Comparison of ENCODE assay signal across 8 cellular contexts in genomic region chr7:73715648-73716317, GRCh38. TPM values are rescaled to one million over a fixed set of nuclear protein-coding genes. Genes with fewer than 3 reads are reported as not detected.
DNase-seq lines count a peak whose midpoint lies in the region; ATAC-seq and TF ChIP-seq lines count a peak whose summit lies in the region.

No MANE protein-coding gene starts in this region.

- in situ Hi-C loops in astrocyte of the spinal cord (cut with HindIII; ENCODE audit: low sequenced_read_pairs) = no loop called here

- no peak overlapping the region for H2BK120ac ChIP-seq in neuronal stem cell (ENCODE audit: low read depth, low read length)

- H3K79me1 ChIP-seq in neuronal stem cell (ENCODE audit: low read depth, low read length) = peaks cover 10% of the 10 kb centered on the region

- H3K9me2 ChIP-seq in OCI-LY7 (ENCODE audit: insufficient read depth, low read length) = no peaks in the 10 kb centered on the region

- H3K36me3 ChIP-seq in OCI-LY7 (ENCODE audit: insufficient read depth, low read length) (no peaks in the 10 kb centered on the region), neuronal stem cell (replicated peaks in 1 of 2; ENCODE audit: control insufficient read depth in 2 of 2, insufficient read depth in 2 of 2, low read length in 2 of 2) (no peaks in the 10 kb centered on the region)

- TF ChIP-seq CTCF in HFF-Myc (IDR thresholded peaks at IDR 0.05; ENCODE audit: low read depth, low read length, missing control alignments) (no peak), OCI-LY7 (conservative IDR thresholded peaks at IDR 0.05; ENCODE audit: low read length) (no peak), astrocyte of the spinal cord (IDR thresholded peaks at IDR 0.05; ENCODE audit: low read depth, low read length) (no peak)

- no TSS peak for BruUV-seq in OCI-LY7 (replicated peaks; lab: Mats Ljungman, UMichigan)

- CTCF ChIA-PET in OCI-LY7 (lab: Charles Lee; ENCODE audit: unreplicated experiment) = no interaction called here

- no peak overlapping the region for H3K9ac ChIP-seq in neuronal stem cell (ENCODE audit: low read depth, low read length, poor library complexity)

- no peaks in the 10 kb centered on the region for H3K9me3 ChIP-seq in OCI-LY7 (ENCODE audit: low read length)
- H3K9me3 ChIP-seq in neuronal stem cell (replicated peaks in 1 of 2; ENCODE audit: control insufficient read depth in 2 of 2, insufficient read depth in 1 of 2, low read depth in 1 of 2, low read length in 2 of 2) = no peaks in the 10 kb centered on the region

- no peak overlapping the region for H4K91ac ChIP-seq in neuronal stem cell (ENCODE audit: low read depth, low read length, poor library complexity)

- no peak overlapping the region for H2AK5ac ChIP-seq in neuronal stem cell (ENCODE audit: low read depth, low read length)

- POLR2A ChIA-PET in OCI-LY7 (lab: Charles Lee) = no interaction called here

- no peak overlapping the region for H3K4ac ChIP-seq in neuronal stem cell (ENCODE audit: low read length)

- H3K23ac ChIP-seq in neuronal stem cell (ENCODE audit: low read depth, low read length, poor library complexity) = peak overlapping the region; percentile 45

- peaks cover 0 to 17% (median 8%) of the 10 kb centered on the region in 3 experiments for H3K27me3 ChIP-seq in neuronal stem cell (ENCODE audit: control insufficient read depth in 3 of 3, insufficient read depth in 3 of 3, low read depth in 1 of 3, low read length in 3 of 3)

- H4K20me1 ChIP-seq in OCI-LY7 (ENCODE audit: insufficient read depth, low read length) = no peaks in the 10 kb centered on the region

- intact Hi-C loops in OCI-LY7 (cut with micrococcal nuclease; ENCODE audit: unreplicated experiment) (no loop called here), Right ventricle myocardium superior (cut with DNase I) (no loop called here)

- DNase-seq in AG08396 (ENCODE audit: low spot score) (peak; percentile 91), HFF-Myc (ENCODE audit: extremely low read depth, low read depth) (peak; percentile 74), OCI-LY7 (ENCODE audit: low spot score) (peak; percentile 54), astrocyte of the spinal cord (ENCODE audit: low read depth, low spot score) (peak; percentile 95), neuronal stem cell (ENCODE audit: low spot score) (no peak), Right ventricle myocardium superior (no peak)
- DNase-seq in effector CD4-positive, alpha-beta T cell = no peak

- peaks cover 28% of the 10 kb centered on the region for H3K4me1 ChIP-seq in OCI-LY7 (ENCODE audit: insufficient read depth, low read length, poor library complexity, severe bottlenecking)
- H3K4me1 ChIP-seq in neuronal stem cell (ENCODE audit: control insufficient read depth in 2 of 2, insufficient read depth in 1 of 2, low read depth in 1 of 2, low read length in 2 of 2) = peaks cover 3 to 4% of the 10 kb centered on the region in 2 donors

- H3K27ac ChIP-seq in OCI-LY7 (ENCODE audit: low read depth, low read length, poor library complexity, severe bottlenecking) (no peak overlapping the region), neuronal stem cell (replicated peaks; ENCODE audit: low read length) (no peak overlapping the region)

- H3K79me2 ChIP-seq in OCI-LY7 (ENCODE audit: insufficient read depth, low read depth, low read length) = no peaks in the 10 kb centered on the region

- no CpG with 5 or more reads among the region's 16 CpGs for WGBS in neuronal stem cell (ENCODE audit: extremely low coverage in 2 of 2, insufficient read length in 2 of 2, insufficient replicate concordance in 1 of 2), 2 donors

- no peak overlapping the region for H2BK12ac ChIP-seq in neuronal stem cell (ENCODE audit: low read length)

- ATAC-seq in GM21360 (IDR thresholded peaks at IDR 0.05; ENCODE audit: unreplicated experiment) (no peak), Right ventricle myocardium superior (ENCODE audit: poor library complexity) (no peak)

- no peak overlapping the region for H2BK5ac ChIP-seq in neuronal stem cell (ENCODE audit: low read length)

- H3K4me2 ChIP-seq in OCI-LY7 (ENCODE audit: low read length) = peak overlapping the region; percentile 9; the same call in 1 of the 2 replicates
- no peak overlapping the region for H3K4me2 ChIP-seq in neuronal stem cell (ENCODE audit: insufficient read depth, low read length, poor library complexity, severe bottlenecking)

- H3K18ac ChIP-seq in neuronal stem cell (ENCODE audit: low read length) = no peak overlapping the region

- no peak overlapping the region for H4K8ac ChIP-seq in neuronal stem cell (ENCODE audit: low read depth, low read length)

- H2AFZ ChIP-seq in OCI-LY7 (ENCODE audit: low read length) = no peak overlapping the region
- H2AFZ ChIP-seq in neuronal stem cell (ENCODE audit: low read length) = no peak overlapping the region

- H3K4me3 ChIP-seq in HFF-Myc (replicated peaks; ENCODE audit: low read depth, low read length) = no peak overlapping the region
- H3K4me3 ChIP-seq in OCI-LY7 (ENCODE audit: low read depth, low read length, poor library complexity, severe bottlenecking) = no peak overlapping the region
- H3K4me3 ChIP-seq in astrocyte of the spinal cord (ENCODE audit: low read depth, low read length) = no peak overlapping the region
- no peak overlapping the region for H3K4me3 ChIP-seq in neuronal stem cell (ENCODE audit: low read length in 2 of 2)

- no peak overlapping the region for H2BK15ac ChIP-seq in neuronal stem cell (ENCODE audit: low read length)

- H3K14ac ChIP-seq in neuronal stem cell (ENCODE audit: low read length) = no peak overlapping the region

RNA-seq across cellular contexts. Expression of gene STX1A, which starts 3.7 kb away (rescaled TPM):
- total RNA-seq in OCI-LY7 (2014; rRNA removed; shearing (Covaris generic)) = 5.3 and 11.3 TPM in 2 replicates
- 5.7 TPM in 2 replicates for total RNA-seq in OCI-LY7 (2022)
- 20.3 TPM for polyA plus RNA-seq in neuronal stem cell (2013, experiment 1 of 2)
- polyA plus RNA-seq in neuronal stem cell (2013, experiment 2 of 2) = 17.6 TPM
- total RNA-seq in Right ventricle myocardium superior = 1.7 TPM

RNA-seq across cellular contexts. Expression of gene ABHD11, which starts 22.8 kb away (rescaled TPM):
- total RNA-seq in OCI-LY7 (2014; rRNA removed; shearing (Covaris generic)) = 25.8 and 27.4 TPM in 2 replicates
- total RNA-seq in OCI-LY7 (2022) (27.5 and 30.5 TPM in 2 replicates), Right ventricle myocardium superior (18.6 TPM)
- 17.1 TPM for polyA plus RNA-seq in neuronal stem cell (2013, experiment 1 of 2)
- 16.7 TPM for polyA plus RNA-seq in neuronal stem cell (2013, experiment 2 of 2)

RNA-seq across cellular contexts. Expression of gene BUD23, which starts 32.4 kb away (rescaled TPM):
- 58.1 and 65.0 TPM in 2 replicates for total RNA-seq in OCI-LY7 (2014; rRNA removed; shearing (Covaris generic))
- total RNA-seq in OCI-LY7 (2022) (75.8 and 91.1 TPM in 2 replicates), Right ventricle myocardium superior (74.8 TPM)
- 69.9 TPM for polyA plus RNA-seq in neuronal stem cell (2013, experiment 1 of 2)
- polyA plus RNA-seq in neuronal stem cell (2013, experiment 2 of 2) = 73.3 TPM

RNA-seq across cellular contexts. Expression of gene DNAJC30, which starts 32.5 kb away (rescaled TPM):
- total RNA-seq in OCI-LY7 (2014; rRNA removed; shearing (Covaris generic)) = 4.0 and 5.9 TPM in 2 replicates
- total RNA-seq in OCI-LY7 (2022) (11.8 and 13.7 TPM in 2 replicates), Right ventricle myocardium superior (11.8 TPM)
- polyA plus RNA-seq in neuronal stem cell (2013, experiment 1 of 2) = 3.3 TPM
- polyA plus RNA-seq in neuronal stem cell (2013, experiment 2 of 2) = 3.4 TPM

RNA-seq across cellular contexts. Expression of gene VPS37D, which starts 48.2 kb away (rescaled TPM):
- total RNA-seq in OCI-LY7 (2014; rRNA removed; shearing (Covaris generic)) = 2.4 and 5.3 TPM in 2 replicates
- total RNA-seq in OCI-LY7 (2022) = 5.2 and 5.3 TPM in 2 replicates
- 20.6 TPM for polyA plus RNA-seq in neuronal stem cell (2013, experiment 1 of 2)
- polyA plus RNA-seq in neuronal stem cell (2013, experiment 2 of 2) = 19.3 TPM
- total RNA-seq in Right ventricle myocardium superior = 2.7 TPM

Comparison
In these comparisons a context has a peak if more than half of its experiments do, and no peak if none do; other contexts are left out.
1. DNase-seq: peak in AG08396 (single experiment), HFF-Myc (single experiment), OCI-LY7 (single experiment) and astrocyte of the spinal cord (single experiment); none in neuronal stem cell (single experiment), effector CD4-positive, alpha-beta T cell (single experiment) and Right ventricle myocardium superior (single experiment).